In genomic region chr10:5234106-5234877, GRCh38 we compare ENCODE assay signal across 10 cellular contexts. TPM values are rescaled to one million over a fixed set of nuclear protein-coding genes. Genes with fewer than 3 reads are reported as not detected.
A peak's percentile ranks its signal among the peaks of the same experiment; 100 is the strongest.
DNase-seq lines count a peak whose midpoint lies in the region; ATAC-seq and TF ChIP-seq lines count a peak whose summit lies in the region.
"Had no signal": no experiment of that assay in that cellular context is flagged by ENCODE, and none has a peak within 500 bp of the region (broad histone marks: within the 10 kb centered on the region; RNA-seq: fewer than 3 reads in every experiment).

No MANE protein-coding gene starts in this region.

- no peak for ATAC-seq in HG03432 (IDR thresholded peaks at IDR 0.05; ENCODE audit: unreplicated experiment)

- DNase-seq in H4 (ENCODE audit: low spot score) (peak; percentile 39), NK-92 (lab: John Stamatoyannopoulos, UW; ENCODE audit: unreplicated experiment) (peak; percentile 5), fibroblast of gingiva (ENCODE audit: low read depth) (peak; percentile 24), renal cortical epithelial cell (ENCODE audit: low read depth) (peak; percentile 78), GM10266 (ENCODE audit: extremely low spot score) (no peak), NCI-H1092 treated with DMSO at 0.1 percent for 48 hours (lab: John Stamatoyannopoulos, UW) (no peak)
- no peak for DNase-seq in activated CD4-positive, alpha-beta T cell treated with anti-CD3 and anti-CD28 coated beads for 1 hour
- DNase-seq: cerebellar nuclear complex, NCI-H2107 had no signal

- no peak for TF ChIP-seq CTCF in GM10266 (IDR thresholded peaks at IDR 0.05; ENCODE audit: control insufficient read depth, insufficient read depth, low read depth, missing control alignments)

RNA-seq across cellular contexts. Expression of gene AKR1C4, which starts 37.7 kb away (rescaled TPM):
- not detected in 2 replicates for total RNA-seq in H4 (2014; rRNA removed; shearing (Covaris generic))
- not detected in 2 replicates for total RNA-seq in renal cortical epithelial cell

RNA-seq across cellular contexts. Expression of gene AKR1C8, which starts 49.3 kb away (rescaled TPM):
- 0.08 and 0.12 TPM in 2 replicates for total RNA-seq in H4 (2014; rRNA removed; shearing (Covaris generic))
- 0.05 TPM in 1 of 2 replicates, not detected in the other for total RNA-seq in renal cortical epithelial cell

Comparison
In these comparisons a context has a peak if more than half of its experiments do, and no peak if none do; other contexts are left out.
1. DNase-seq: peak in H4 (single experiment), NK-92 (single experiment), fibroblast of gingiva (single experiment) and renal cortical epithelial cell (single experiment); none in GM10266 (single experiment), activated CD4-positive, alpha-beta T cell treated with anti-CD3 and anti-CD28 coated beads for 1 hour (single experiment) and NCI-H1092 treated with DMSO at 0.1 percent for 48 hours (single experiment).